8 cellular contexts compared by ENCODE assay signal in genomic region chr5:21459744-21460073, GRCh38.
DNase-seq lines count a peak whose midpoint lies in the region; ATAC-seq, FAIRE-seq and TF ChIP-seq lines count a peak whose summit lies in the region.
"Not testable (repeated sequence)": the region's sequence is repeated elsewhere in the genome, so short reads cannot be mapped to it uniquely, and the experiment has no call there.

No MANE protein-coding gene starts in this region.

- H3K23ac ChIP-seq in H9 (ENCODE audit: insufficient read length, low read depth, low read length), result not testable (repeated sequence)

- not testable (repeated sequence) for H2BK20ac ChIP-seq in H9 (ENCODE audit: low read depth, low read length, poor library complexity, severe bottlenecking)

- POLR2A ChIA-PET in AG04450 (lab: Yijun Ruan, JAX); naive thymus-derived CD4-positive, alpha-beta T cell (lab: Charles Lee): not testable (repeated sequence)

- not testable (repeated sequence) for H2AK5ac ChIP-seq in H9 (ENCODE audit: insufficient read length, low read length)

- H3K79me1 ChIP-seq in H9 (ENCODE audit: insufficient read depth, low read depth, low read length, poor library complexity, severe bottlenecking), result not testable (repeated sequence)

- ATAC-seq in RWPE2 (ENCODE audit: low read depth); activated naive CD4-positive, alpha-beta T cell treated with anti-CD3 and anti-CD28 coated beads, Interleukin-2, amount 50 U/mL, for 72 hours; naive thymus-derived CD4-positive, alpha-beta T cell: not testable (repeated sequence)
- ATAC-seq in effector memory CD8-positive, alpha-beta T cell (replicated peaks), result peak; percentile 23

- not testable (repeated sequence) for H3K9me3 ChIP-seq in AG04450 (ENCODE audit: control insufficient read depth, insufficient read depth, low read length); H9 (ENCODE audit: control insufficient read depth, low read depth, low read length); RWPE2 (ENCODE audit: severe bottlenecking); naive thymus-derived CD4-positive, alpha-beta T cell (ENCODE audit: control insufficient read depth in 2 of 3, low read length in 3 of 3); small intestine (ENCODE audit: control insufficient read depth, low read depth)

- not testable (repeated sequence) for H3K23me2 ChIP-seq in H9 (ENCODE audit: insufficient read length, low read depth, low read length, poor library complexity, severe bottlenecking)

- not testable (repeated sequence) for H3K4me2 ChIP-seq in H9 (ENCODE audit: insufficient read depth, insufficient read length, low read length)

- H3K4me3 ChIP-seq in AG04450 (ENCODE audit: low read depth, low read length) (peak overlapping the region; percentile 66), RWPE2 (ENCODE audit: severe bottlenecking) (peak overlapping the region; percentile 94), iPS-11a (ENCODE audit: low read depth, low read length) (peak overlapping the region; percentile 51), small intestine (ENCODE audit: low read depth in 1 of 2, low read length in 2 of 2) (peak overlapping the region; percentile 53 to 73)
- H3K4me3 ChIP-seq in naive thymus-derived CD4-positive, alpha-beta T cell (ENCODE audit: low read length), result peak overlapping the region; percentile 65

- not testable (repeated sequence) for H4K8ac ChIP-seq in H9 (replicated peaks; ENCODE audit: insufficient read length, low read depth, low read length)

- H2BK12ac ChIP-seq in H9 (ENCODE audit: insufficient read length, low read depth, low read length), result not testable (repeated sequence)

- H3K27me3 ChIP-seq in AG04450 (ENCODE audit: control insufficient read depth, insufficient read depth, low read length); H9 (ENCODE audit: insufficient read depth, low read length); RWPE2 (ENCODE audit: insufficient read depth, poor library complexity, severe bottlenecking); naive thymus-derived CD4-positive, alpha-beta T cell (ENCODE audit: control insufficient read depth in 2 of 2, insufficient read depth in 2 of 2, low read length in 2 of 2); small intestine (ENCODE audit: control insufficient read depth in 2 of 2, insufficient read depth in 2 of 2, low read length in 2 of 2): not testable (repeated sequence)

- intact Hi-C loops in naive thymus-derived CD4-positive, alpha-beta T cell (cut with micrococcal nuclease), result not testable (repeated sequence)

- WGBS in H9 (ENCODE audit: extremely low coverage, insufficient read length, low lambda C conversion rate), result no CpG with 5 or more reads among the region's 7 CpGs
- WGBS in small intestine, 3 donors, result 0% methylated on average over 1 of the region's 7 CpGs; no CpG with 5 or more reads in 2 of the 3 donors

- not testable (repeated sequence) for H3K4me1 ChIP-seq in H9 (ENCODE audit: insufficient read depth, low read length); RWPE2 (ENCODE audit: insufficient read depth, poor library complexity, severe bottlenecking); naive thymus-derived CD4-positive, alpha-beta T cell (ENCODE audit: control insufficient read depth in 2 of 2, insufficient read depth in 2 of 2, low read length in 2 of 2); small intestine (ENCODE audit: control insufficient read depth in 2 of 2, insufficient read depth in 1 of 2, low read depth in 1 of 2, low read length in 1 of 2)

- H3K27ac Mint-ChIP-seq in H9, result not testable (repeated sequence)
- H3K27ac Mint-ChIP-seq in activated naive CD4-positive, alpha-beta T cell treated with anti-CD3 and anti-CD28 coated beads, Interleukin-2, amount 50 U/mL, for 72 hours, result peak overlapping the region; percentile 82 to 88
- H3K27ac Mint-ChIP-seq in effector memory CD8-positive, alpha-beta T cell, result peak overlapping the region; percentile 87 to 90
- H3K27ac Mint-ChIP-seq in naive thymus-derived CD4-positive, alpha-beta T cell, result peak overlapping the region; percentile 40 to 90 (median 85)

- not testable (repeated sequence) for H3K56ac ChIP-seq in H9 (ENCODE audit: insufficient read length, low read depth, low read length)

- CTCF ChIA-PET in AG04450 (lab: Charles Lee), result interaction anchor here (0.6 to 1.9 kb wide), 29 partner anchors 9 to 1932 kb away, joined by 3 to 10 read pairs (median 4); no protein-coding TSS in a partner anchor
- CTCF ChIA-PET in naive thymus-derived CD4-positive, alpha-beta T cell (lab: Charles Lee), result not testable (repeated sequence)

- not testable (repeated sequence) for DNase-seq in AG04450 (ENCODE audit: low read depth, low spot score); H9; RWPE2 (ENCODE audit: low spot score); activated naive CD4-positive, alpha-beta T cell treated with anti-CD3 and anti-CD28 coated beads, Interleukin-2, amount 50 U/mL, for 72 hours (ENCODE audit: low spot score in 2 of 2); effector memory CD8-positive, alpha-beta T cell; naive thymus-derived CD4-positive, alpha-beta T cell; small intestine

- not testable (repeated sequence) for H3T11ph ChIP-seq in H9 (ENCODE audit: low read length)

- H3K36me3 Mint-ChIP-seq in H9 (ENCODE audit: insufficient read depth in 1 of 3, low read depth in 3 of 3); naive thymus-derived CD4-positive, alpha-beta T cell: not testable (repeated sequence)
- H3K36me3 Mint-ChIP-seq in activated naive CD4-positive, alpha-beta T cell treated with anti-CD3 and anti-CD28 coated beads, Interleukin-2, amount 50 U/mL, for 72 hours, result peaks cover 0 to 10% of the 10 kb centered on the region in 2 donors
- peaks cover 35% of the 10 kb centered on the region for H3K36me3 Mint-ChIP-seq in effector memory CD8-positive, alpha-beta T cell (ENCODE audit: insufficient read depth)

- H3K36me3 ChIP-seq in RWPE2 (ENCODE audit: low read depth), result peaks cover 15% of the 10 kb centered on the region
- H3K36me3 ChIP-seq in naive thymus-derived CD4-positive, alpha-beta T cell (ENCODE audit: control insufficient read depth in 2 of 3, insufficient read depth in 3 of 3, low read length in 3 of 3); small intestine (ENCODE audit: control insufficient read depth in 2 of 2, insufficient read depth in 2 of 2, low read length in 2 of 2): not testable (repeated sequence)

- H4K20me1 ChIP-seq in H9 (ENCODE audit: control insufficient read depth, insufficient read depth, insufficient read length), result not testable (repeated sequence)

- peak; percentile 59 for FAIRE-seq in small intestine (lab: Jason Lieb, UNC)

- not testable (repeated sequence) for H3K4ac ChIP-seq in H9 (ENCODE audit: low read depth, low read length)

- peak overlapping the region; percentile 88 to 92 for H3K4me3 Mint-ChIP-seq in H9
- peak overlapping the region; percentile 90 to 96 for H3K4me3 Mint-ChIP-seq in effector memory CD8-positive, alpha-beta T cell
- H3K4me3 Mint-ChIP-seq in naive thymus-derived CD4-positive, alpha-beta T cell, result peak overlapping the region; percentile 88 to 94 (median 92)

- not testable (repeated sequence) for H3K27ac ChIP-seq in AG04450 (ENCODE audit: low read depth, low read length); H9 (ENCODE audit: insufficient read length, low read depth, low read length); RWPE2 (ENCODE audit: poor library complexity, severe bottlenecking); small intestine (ENCODE audit: low read depth in 1 of 2, low read length in 1 of 2)
- H3K27ac ChIP-seq in naive thymus-derived CD4-positive, alpha-beta T cell (ENCODE audit: low read depth, low read length), result peak overlapping the region; percentile 71

- not testable (repeated sequence) for H3K9ac ChIP-seq in H9 (ENCODE audit: extremely low read depth, insufficient read length, low read length)

- not testable (repeated sequence) for H2BK120ac ChIP-seq in H9 (ENCODE audit: low read depth, low read length, poor library complexity, severe bottlenecking)

- H4K91ac ChIP-seq in H9 (ENCODE audit: insufficient read length, low read depth, low read length), result not testable (repeated sequence)

- not testable (repeated sequence) for TF ChIP-seq CTCF in AG04450 (IDR thresholded peaks at IDR 0.05; ENCODE audit: low read depth, low read length); H9 (conservative IDR thresholded peaks at IDR 0.05); RWPE2 (IDR thresholded peaks at IDR 0.05; ENCODE audit: poor library complexity, severe bottlenecking)

- not testable (repeated sequence) for H3K18ac ChIP-seq in H9 (ENCODE audit: insufficient read length, low read depth, low read length)

- not testable (repeated sequence) for H2AFZ ChIP-seq in H9 (ENCODE audit: low read length)

- H3K14ac ChIP-seq in H9 (ENCODE audit: insufficient read depth, low read length), result not testable (repeated sequence)

- not testable (repeated sequence) for H4K5ac ChIP-seq in H9 (ENCODE audit: insufficient read length, low read depth, low read length)

- not testable (repeated sequence) for H3K4me1 Mint-ChIP-seq in H9; effector memory CD8-positive, alpha-beta T cell (ENCODE audit: low read depth in 2 of 2)
- H3K4me1 Mint-ChIP-seq in naive thymus-derived CD4-positive, alpha-beta T cell, result peaks cover 3 to 13% (median 7%) of the 10 kb centered on the region in 7 donors

- not testable (repeated sequence) for H3K27me3 Mint-ChIP-seq in H9 (ENCODE audit: low read depth); effector memory CD8-positive, alpha-beta T cell; naive thymus-derived CD4-positive, alpha-beta T cell

- H3K79me2 ChIP-seq in H9 (ENCODE audit: insufficient read depth, low read length), result not testable (repeated sequence)

- H2BK5ac ChIP-seq in H9 (ENCODE audit: insufficient read length, low read length), result not testable (repeated sequence)

- H2BK15ac ChIP-seq in H9 (ENCODE audit: low read depth, low read length), result not testable (repeated sequence)

- H3K9me3 Mint-ChIP-seq in H9; activated naive CD4-positive, alpha-beta T cell treated with anti-CD3 and anti-CD28 coated beads, Interleukin-2, amount 50 U/mL, for 72 hours; effector memory CD8-positive, alpha-beta T cell; naive thymus-derived CD4-positive, alpha-beta T cell: not testable (repeated sequence)
